Comparison of ENCODE assay signal across 17 cellular contexts in the genomic region with DNA sequence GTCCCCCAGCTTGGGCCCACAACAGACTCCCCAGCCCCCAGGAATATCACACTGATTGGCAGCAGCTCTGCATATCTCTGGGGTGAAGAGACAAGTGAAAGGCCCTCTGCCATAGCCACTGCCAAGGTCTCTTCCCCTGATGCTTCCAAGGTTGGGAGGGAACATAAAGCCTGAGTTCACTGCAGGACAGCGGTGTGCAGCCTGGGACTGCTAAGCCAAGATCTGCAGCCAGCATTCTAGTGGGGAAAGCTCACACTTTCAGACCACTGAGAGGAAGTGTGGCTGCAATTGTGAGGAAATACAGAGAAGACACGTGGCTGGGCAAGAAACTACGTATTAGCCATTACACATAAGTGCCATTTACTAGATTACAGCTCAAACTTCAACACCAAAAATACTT.
DNase-seq lines count a peak whose midpoint lies in the region; ATAC-seq and TF ChIP-seq lines count a peak whose summit lies in the region.
"Had no signal": no experiment of that assay in that cellular context is flagged by ENCODE, and none has a peak within 500 bp of the region (broad histone marks: within the 10 kb centered on the region; RNA-seq: fewer than 3 reads in every experiment).

No MANE protein-coding gene starts in this region.

- H3K4me3 ChIP-seq in left ventricle myocardium inferior (no peak overlapping the region), fibroblast of the aortic adventitia (ENCODE audit: low read depth, low read length) (no peak overlapping the region)
- H3K4me3 ChIP-seq: BLaER1 had no signal

- H3K4me1 ChIP-seq in left ventricle myocardium inferior, result no peaks in the 10 kb centered on the region

- H3K9me3 ChIP-seq in left ventricle myocardium inferior (replicated peaks), result peaks cover 9% of the 10 kb centered on the region
- H3K9me3 ChIP-seq: BLaER1 had no signal

- peak; percentile 64 for ATAC-seq in Right ventricle myocardium superior (ENCODE audit: poor library complexity)
- ATAC-seq in sciatic nerve, result peak; percentile 87
- ATAC-seq in stimulated activated naive CD8-positive, alpha-beta T cell treated with anti-CD3 and anti-CD28 coated beads, Interleukin-15, Interleukin-2, amounts not matched to agents 100 U/mL and 50 U/mL, for 24 hours, result no peak
- ATAC-seq: CD8-positive, alpha-beta T cell had no signal

- H3K27me3 ChIP-seq in left ventricle myocardium inferior (ENCODE audit: low read depth), result no peaks in the 10 kb centered on the region
- H3K27me3 ChIP-seq: BLaER1 had no signal

- no peak overlapping the region for H3K27ac ChIP-seq in left ventricle myocardium inferior (replicated peaks)
- H3K27ac ChIP-seq: BLaER1 had no signal

- intact Hi-C loops in Right ventricle myocardium superior (cut with DNase I), result no loop called here
- intact Hi-C loops in left ventricle myocardium inferior (cut with micrococcal nuclease), result no loop called here
- intact Hi-C loops in sciatic nerve (cut with DNase I), result no loop called here

- no peak for TF ChIP-seq CTCF in left ventricle myocardium inferior (IDR thresholded peaks at IDR 0.05; ENCODE audit: borderline replicate concordance)
- no peak for TF ChIP-seq CTCF in fibroblast of the aortic adventitia (IDR thresholded peaks at IDR 0.05; ENCODE audit: insufficient read depth, low read length)

- H3K36me3 ChIP-seq in left ventricle myocardium inferior, result no peaks in the 10 kb centered on the region
- H3K36me3 ChIP-seq: BLaER1 had no signal

- no peak for DNase-seq in Right ventricle myocardium superior
- DNase-seq in left ventricle myocardium inferior, result no peak
- peak; percentile 9 to 13 for DNase-seq in NOMO-1 (lab: John Stamatoyannopoulos, UW; ENCODE audit: unreplicated experiment in 2 of 2)
- peak; percentile 1 for DNase-seq in fibroblast of the aortic adventitia (ENCODE audit: low read depth)
- no peak for DNase-seq in sciatic nerve (ENCODE audit: low spot score)
- DNase-seq in NCI-H748 (lab: John Stamatoyannopoulos, UW; ENCODE audit: unreplicated experiment), result no peak
- no peak for DNase-seq in stimulated activated naive CD8-positive, alpha-beta T cell treated with anti-CD3 and anti-CD28 coated beads, Interleukin-15, Interleukin-2, amounts not matched to agents 100 U/mL and 50 U/mL, for 24 hours
- no peak for DNase-seq in NCI-H1105 (lab: John Stamatoyannopoulos, UW)
- DNase-seq: CD8-positive, alpha-beta T cell; DMS79; H7; KG1; NCI-H1048; NCI-H1436 treated with DMSO at 0.1 percent for 48 hours; NCI-H2029 treated with DMSO at 0.1 percent for 48 hours; NCI-H774 had no signal

Comparison
In these comparisons a context has a peak if more than half of its experiments do, and no peak if none do; other contexts are left out.
1. DNase-seq: peak in NOMO-1 (2 of 2) and fibroblast of the aortic adventitia (single experiment); none in Right ventricle myocardium superior (single experiment), left ventricle myocardium inferior (single experiment), sciatic nerve (single experiment), NCI-H748 (single experiment), stimulated activated naive CD8-positive, alpha-beta T cell treated with anti-CD3 and anti-CD28 coated beads, Interleukin-15, Interleukin-2, amounts not matched to agents 100 U/mL and 50 U/mL, for 24 hours (single experiment) and NCI-H1105 (single experiment).